ENCODE assay signal across 17 cellular contexts in genomic region chr3:78802588-78802930, GRCh38.
DNase-seq lines count a peak whose midpoint lies in the region; ATAC-seq, FAIRE-seq and TF ChIP-seq lines count a peak whose summit lies in the region.
"Had no signal": no experiment of that assay in that cellular context is flagged by ENCODE, and none has a peak within 500 bp of the region (broad histone marks: within the 10 kb centered on the region; RNA-seq: fewer than 3 reads in every experiment).

No MANE protein-coding gene starts in this region.

- CTCF ChIA-PET in HEK293 (lab: Yijun Ruan, JAX) = interaction anchor here (0.6 kb wide), 1 partner anchor 170 kb away, joined by 3 read pairs; no protein-coding TSS in a partner anchor
- CTCF ChIA-PET in WTC11 (lab: Charles Lee) = no interaction called here

- no peak overlapping the region for H3K27ac ChIP-seq in HEK293 (ENCODE audit: extremely low read depth, low read depth, low read length)
- no peak overlapping the region for H3K27ac ChIP-seq in vagina

- H3K4me1 ChIP-seq in HEK293 (ENCODE audit: control insufficient read depth, insufficient read depth, low read length) (no peaks in the 10 kb centered on the region; the same call in 1 of the 2 replicates), vagina (peaks cover 22% of the 10 kb centered on the region)

- H3K36me3 Mint-ChIP-seq in WTC11 (no peaks in the 10 kb centered on the region), nephron (ENCODE audit: low read depth) (peaks cover 4% of the 10 kb centered on the region)
- H3K36me3 Mint-ChIP-seq: CD8-positive, alpha-beta T cell had no signal

- ATAC-seq in WTC11 = no peak
- ATAC-seq: CD8-positive, alpha-beta T cell had no signal

- no peaks in the 10 kb centered on the region for H3K9me3 ChIP-seq in HEK293 (ENCODE audit: control insufficient read depth, insufficient read depth, low read depth, low read length)
- H3K9me3 ChIP-seq in vagina = no peaks in the 10 kb centered on the region

- H3K4me1 Mint-ChIP-seq in WTC11 = peaks cover 35% of the 10 kb centered on the region
- H3K4me1 Mint-ChIP-seq in nephron = peaks cover 33% of the 10 kb centered on the region
- H3K4me1 Mint-ChIP-seq: B cell had no signal

- H3K36me3 ChIP-seq in HEK293 (ENCODE audit: control insufficient read depth in 2 of 2, insufficient read depth in 1 of 2, low read length in 2 of 2) (no peaks in the 10 kb centered on the region), vagina (no peaks in the 10 kb centered on the region)
- H3K36me3 ChIP-seq: BLaER1 treated with 17β-estradiol and CSF1 and Interleukin-3, amounts not matched to agents 10 nM and 100 nM had no signal

- no peak overlapping the region for H3K4me3 ChIP-seq in HEK293 (ENCODE audit: low read depth, low read length)
- no peak overlapping the region for H3K4me3 ChIP-seq in vagina
- H3K4me3 ChIP-seq: BLaER1 treated with 17β-estradiol and CSF1 and Interleukin-3, amounts not matched to agents 10 nM and 100 nM had no signal

- FAIRE-seq in A204.1 (lab: Jason Lieb, UNC) = peak; percentile 85
- FAIRE-seq: HTR-8/SVneo had no signal

- H3K27me3 Mint-ChIP-seq in WTC11 (ENCODE audit: low read depth) = no peaks in the 10 kb centered on the region
- no peaks in the 10 kb centered on the region for H3K27me3 Mint-ChIP-seq in nephron (ENCODE audit: low read depth)
- H3K27me3 Mint-ChIP-seq: B cell had no signal

- H3K9me3 Mint-ChIP-seq in WTC11 = peaks cover 5% of the 10 kb centered on the region
- no peaks in the 10 kb centered on the region for H3K9me3 Mint-ChIP-seq in nephron
- H3K9me3 Mint-ChIP-seq: HFFc6 had no signal

- peak overlapping the region; percentile 91 for H3K27ac Mint-ChIP-seq in WTC11
- H3K27ac Mint-ChIP-seq in nephron = peak overlapping the region in 2 of 3 experiments; percentile 3 to 44
- H3K27ac Mint-ChIP-seq: B cell; CD8-positive, alpha-beta T cell; HFFc6 had no signal

- no peak for TF ChIP-seq POLR2A in vagina (IDR thresholded peaks at IDR 0.05)

- no peaks in the 10 kb centered on the region for H3K27me3 ChIP-seq in vagina
- H3K27me3 ChIP-seq: BLaER1 treated with 17β-estradiol and CSF1 and Interleukin-3, amounts not matched to agents 10 nM and 100 nM had no signal

- TF ChIP-seq CTCF in HEK293 (tag by site-specific recombination; IDR thresholded peaks at IDR 0.05) (no peak), WTC11 (IDR thresholded peaks at IDR 0.05) (no peak), nephron (IDR thresholded peaks at IDR 0.05; ENCODE audit: unreplicated experiment in 3 of 3) (no peak), vagina (IDR thresholded peaks at IDR 0.05) (no peak)

- DNase-seq in WTC11 (ENCODE audit: low spot score) (no peak), SHP77 (lab: John Stamatoyannopoulos, UW) (no peak), vagina (ENCODE audit: extremely low spot score in 2 of 2) (no peak)
- no peak for DNase-seq in activated T-cell treated with anti-CD3 and anti-CD28 coated beads, Interleukin-2, amount 50 U/mL, for 1 hour
- DNase-seq: 8988T; Calu3; CD8-positive, alpha-beta T cell; DMS79 treated with DMSO at 0.1 percent for 48 hours; GF-D8; HCEC 1CT; HFFc6 had no signal

- H3K4me3 Mint-ChIP-seq in WTC11 (no peak overlapping the region), nephron (no peak overlapping the region)
- H3K4me3 Mint-ChIP-seq: B cell; CD8-positive, alpha-beta T cell; HFFc6 had no signal

- POLR2A ChIA-PET in HEK293 (lab: Yijun Ruan, JAX) (no interaction called here), WTC11 (lab: Charles Lee) (no interaction called here)

- intact Hi-C loops in vagina (cut with DNase I) = no loop called here

TF ChIP-seq in HEK293, 187 proteins besides CTCF, POLR2A, EP300 and RAD21:
- peak; percentile 90 for TF ChIP-seq ZNF513 (tag by site-specific recombination; IDR thresholded peaks at IDR 0.05)
- TF ChIP-seq ZBTB21 (tag by site-specific recombination; IDR thresholded peaks at IDR 0.05) = no peak
- no peak for TF ChIP-seq ZNF580 (tag by site-specific recombination; IDR thresholded peaks at IDR 0.05)
- no peak for TF ChIP-seq ZBTB17 (tag by site-specific recombination; IDR thresholded peaks at IDR 0.05)

TF ChIP-seq in WTC11, 78 proteins besides CTCF, POLR2A, EP300 and RAD21:
- no peak for TF ChIP-seq CDX4 (CRISPR knock-in tag; IDR thresholded peaks at IDR 0.05; ENCODE audit: borderline replicate concordance)
